In genomic region chr15:68806220-68807105, GRCh38 we compare ENCODE assay signal across 12 cellular contexts. TPM values are rescaled to one million over a fixed set of nuclear protein-coding genes. Genes with fewer than 3 reads are reported as not detected.
DNase-seq lines count a peak whose midpoint lies in the region; ATAC-seq and TF ChIP-seq lines count a peak whose summit lies in the region.
"Had no signal": no experiment of that assay in that cellular context is flagged by ENCODE, and none has a peak within 500 bp of the region (broad histone marks: within the 10 kb centered on the region; RNA-seq: fewer than 3 reads in every experiment).

No MANE protein-coding gene starts in this region.

- H3K4me3 ChIP-seq in lung (no peak overlapping the region), skeletal muscle tissue (ENCODE audit: low read length in 3 of 3) (no peak overlapping the region)
- H3K4me3 ChIP-seq: gastroesophageal sphincter, stomach had no signal

- DNase-seq in H9 = no peak
- DNase-seq in lung (ENCODE audit: low spot score) = no peak
- DNase-seq in NCI-H524 (lab: John Stamatoyannopoulos, UW) = no peak
- DNase-seq in DMS 273 (lab: John Stamatoyannopoulos, UW; ENCODE audit: unreplicated experiment) = no peak
- DNase-seq in NCI-H2081 treated with DMSO at 0.1 percent for 48 hours (lab: John Stamatoyannopoulos, UW) = no peak
- DNase-seq: activated T-cell treated with anti-CD3 and anti-CD28 coated beads, Interleukin-2, amount 50 U/mL, for 72 hours; NCI-H146; stomach had no signal

- no peak overlapping the region for H2BK12ac ChIP-seq in H9 (ENCODE audit: insufficient read length, low read depth, low read length)

- H2BK15ac ChIP-seq in H9 (ENCODE audit: low read depth, low read length) = no peak overlapping the region

- H3K23ac ChIP-seq in H9 (ENCODE audit: insufficient read length, low read depth, low read length) = no peak overlapping the region

- no peak overlapping the region for H4K91ac ChIP-seq in H9 (ENCODE audit: insufficient read length, low read depth, low read length)

- no peak overlapping the region for H3K14ac ChIP-seq in H9 (ENCODE audit: insufficient read depth, low read length)

- no peak overlapping the region for H3K4ac ChIP-seq in H9 (ENCODE audit: low read depth, low read length)

- peaks cover 11 to 38% (median 13%) of the 10 kb centered on the region in 3 experiments; a peak in 6 of 7 replicates for H3K36me3 Mint-ChIP-seq in H9 (ENCODE audit: insufficient read depth in 1 of 3, low read depth in 3 of 3)
- peaks cover 71% of the 10 kb centered on the region for H3K36me3 Mint-ChIP-seq in dendritic cell treated with granulocyte-macrophage colony-stimulating factor and Interleukin-4, amounts not matched to agents 40 ng/mL and 50 ng/mL, for 4 days (ENCODE audit: low read depth)

- H2AK5ac ChIP-seq in H9 (ENCODE audit: insufficient read length, low read length) = no peak overlapping the region

- peaks cover 62% of the 10 kb centered on the region; the same call in 1 of the 2 replicates for H3K79me2 ChIP-seq in H9 (ENCODE audit: insufficient read depth, low read length)

- peaks cover 3% of the 10 kb centered on the region for H4K20me1 ChIP-seq in H9 (ENCODE audit: control insufficient read depth, insufficient read depth, insufficient read length)

- H3K18ac ChIP-seq in H9 (ENCODE audit: insufficient read length, low read depth, low read length) = no peak overlapping the region

- H3K27ac Mint-ChIP-seq in H9 = peak overlapping the region in 2 of 3 experiments; percentile 50 to 92; a peak in 3 of 7 replicates
- peak overlapping the region; percentile 9 for H3K27ac Mint-ChIP-seq in dendritic cell treated with granulocyte-macrophage colony-stimulating factor and Interleukin-4, amounts not matched to agents 40 ng/mL and 50 ng/mL, for 4 days
- H3K27ac Mint-ChIP-seq: activated T-cell treated with anti-CD3 and anti-CD28 coated beads, Interleukin-2, amount 50 U/mL, for 72 hours had no signal

- H3K56ac ChIP-seq in H9 (ENCODE audit: insufficient read length, low read depth, low read length) = no peak overlapping the region

- intact Hi-C loops in dendritic cell treated with granulocyte-macrophage colony-stimulating factor and Interleukin-4, amounts not matched to agents 40 ng/mL and 50 ng/mL, for 4 days (cut with micrococcal nuclease) = no loop called here

- H3K9me3 Mint-ChIP-seq in H9 = no peaks in the 10 kb centered on the region
- H3K9me3 Mint-ChIP-seq in dendritic cell treated with granulocyte-macrophage colony-stimulating factor and Interleukin-4, amounts not matched to agents 40 ng/mL and 50 ng/mL, for 4 days = no peaks in the 10 kb centered on the region
- H3K9me3 Mint-ChIP-seq: activated T-cell treated with anti-CD3 and anti-CD28 coated beads, Interleukin-2, amount 50 U/mL, for 72 hours had no signal

- no peak overlapping the region for H4K8ac ChIP-seq in H9 (replicated peaks; ENCODE audit: insufficient read length, low read depth, low read length)

- no peak overlapping the region for H3K9ac ChIP-seq in H9 (ENCODE audit: extremely low read depth, insufficient read length, low read length)
- peak overlapping the region in 2 of 3 donors; percentile 8 to 48 for H3K9ac ChIP-seq in skeletal muscle tissue (ENCODE audit: low read depth in 1 of 3, low read length in 3 of 3)

- H3K27me3 Mint-ChIP-seq in H9 (ENCODE audit: low read depth) = no peaks in the 10 kb centered on the region
- no peaks in the 10 kb centered on the region for H3K27me3 Mint-ChIP-seq in dendritic cell treated with granulocyte-macrophage colony-stimulating factor and Interleukin-4, amounts not matched to agents 40 ng/mL and 50 ng/mL, for 4 days

- peaks cover 41 to 52% of the 10 kb centered on the region in 2 experiments for H3K4me1 Mint-ChIP-seq in H9
- H3K4me1 Mint-ChIP-seq in dendritic cell treated with granulocyte-macrophage colony-stimulating factor and Interleukin-4, amounts not matched to agents 40 ng/mL and 50 ng/mL, for 4 days (ENCODE audit: low read depth) = peaks cover 97% of the 10 kb centered on the region

- H3K36me3 ChIP-seq in lung (ENCODE audit: control insufficient read depth in 2 of 2, insufficient read depth in 2 of 2, low read length in 2 of 2) (peaks cover 0 to 1% of the 10 kb centered on the region in 2 donors), skeletal muscle tissue (ENCODE audit: control insufficient read depth in 3 of 3, insufficient read depth in 3 of 3, low read length in 3 of 3) (peaks cover 0 to 4% (median 0%) of the 10 kb centered on the region in 3 donors)

- H3K4me2 ChIP-seq in H9 (ENCODE audit: insufficient read depth, insufficient read length, low read length) = no peak overlapping the region

- H3K79me1 ChIP-seq in H9 (ENCODE audit: insufficient read depth, low read depth, low read length, poor library complexity, severe bottlenecking) = peaks cover 42% of the 10 kb centered on the region

- H3K9me3 ChIP-seq in H9 (ENCODE audit: control insufficient read depth, low read depth, low read length) = no peaks in the 10 kb centered on the region
- H3K9me3 ChIP-seq in lung (ENCODE audit: control insufficient read depth in 2 of 2, insufficient read depth in 1 of 2, low read length in 1 of 2) = no peaks in the 10 kb centered on the region
- no peaks in the 10 kb centered on the region for H3K9me3 ChIP-seq in skeletal muscle tissue (ENCODE audit: control insufficient read depth in 3 of 3, low read length in 3 of 3)
- H3K9me3 ChIP-seq: gastroesophageal sphincter, stomach had no signal

- no peak overlapping the region for H2BK120ac ChIP-seq in H9 (ENCODE audit: low read depth, low read length, poor library complexity, severe bottlenecking)

- H2AFZ ChIP-seq in H9 (ENCODE audit: low read length) = no peak overlapping the region

- H3K23me2 ChIP-seq in H9 (ENCODE audit: insufficient read length, low read depth, low read length, poor library complexity, severe bottlenecking) = no peaks in the 10 kb centered on the region

- no peak overlapping the region for H2BK5ac ChIP-seq in H9 (ENCODE audit: insufficient read length, low read length)

- H3K4me3 Mint-ChIP-seq in H9 = peak overlapping the region in 1 of 2 experiments; percentile 43; a peak in 1 of 5 replicates
- no peak overlapping the region for H3K4me3 Mint-ChIP-seq in dendritic cell treated with granulocyte-macrophage colony-stimulating factor and Interleukin-4, amounts not matched to agents 40 ng/mL and 50 ng/mL, for 4 days
- H3K4me3 Mint-ChIP-seq: activated T-cell treated with anti-CD3 and anti-CD28 coated beads, Interleukin-2, amount 50 U/mL, for 72 hours had no signal

- TF ChIP-seq CTCF in H9 (conservative IDR thresholded peaks at IDR 0.05) = no peak
- no peak for TF ChIP-seq CTCF in lung (IDR thresholded peaks at IDR 0.05; ENCODE audit: control extremely low read depth, extremely low read depth)

- whole genome bisulfite sequencing in H9 (ENCODE audit: extremely low coverage, insufficient read length, low lambda C conversion rate) = no CpG with 5 or more reads among the region's 11 CpGs
- 69 to 82% methylated on average over 11 of the region's 11 CpGs for WGBS in lung, 2 donors

- no peak overlapping the region for H2BK20ac ChIP-seq in H9 (ENCODE audit: low read depth, low read length, poor library complexity, severe bottlenecking)

- peak; percentile 2 for ATAC-seq in lung (ENCODE audit: insufficient read depth, low FRiP score)
- ATAC-seq in HG02759 (IDR thresholded peaks at IDR 0.05; ENCODE audit: unreplicated experiment) = no peak
- ATAC-seq: activated T-cell treated with anti-CD3 and anti-CD28 coated beads, Interleukin-2, amount 50 U/mL, for 72 hours; gastroesophageal sphincter had no signal

- H3K27ac ChIP-seq in H9 (ENCODE audit: insufficient read length, low read depth, low read length) = no peak overlapping the region
- H3K27ac ChIP-seq in lung (ENCODE audit: low read depth in 1 of 2, low read length in 1 of 2) = peak overlapping the region in 1 of 2 donors; percentile 26
- H3K27ac ChIP-seq in skeletal muscle tissue (ENCODE audit: low read depth, low read length) = no peak overlapping the region
- H3K27ac ChIP-seq: gastroesophageal sphincter, stomach had no signal

- no peak overlapping the region for H4K5ac ChIP-seq in H9 (ENCODE audit: insufficient read length, low read depth, low read length)

- H3K4me1 ChIP-seq in H9 (ENCODE audit: insufficient read depth, low read length) (peaks cover 3% of the 10 kb centered on the region; the same call in 1 of the 2 replicates), lung (ENCODE audit: control insufficient read depth in 2 of 2, insufficient read depth in 2 of 2, low read length in 2 of 2) (peaks cover 19 to 39% of the 10 kb centered on the region in 2 donors), skeletal muscle tissue (ENCODE audit: control insufficient read depth in 3 of 3, insufficient read depth in 3 of 3, low read length in 3 of 3) (peaks cover 27 to 64% (median 43%) of the 10 kb centered on the region in 3 donors)

- H3K27me3 ChIP-seq in H9 (ENCODE audit: insufficient read depth, low read length) (no peaks in the 10 kb centered on the region), lung (ENCODE audit: control insufficient read depth, insufficient read depth) (no peaks in the 10 kb centered on the region), skeletal muscle tissue (ENCODE audit: control insufficient read depth in 3 of 3, insufficient read depth in 3 of 3, low read length in 3 of 3) (no peaks in the 10 kb centered on the region)
- H3K27me3 ChIP-seq: gastroesophageal sphincter, stomach had no signal

- no peak overlapping the region for H3T11ph ChIP-seq in H9 (ENCODE audit: low read length)

RNA-seq across cellular contexts. Expression of gene ANP32A, which starts 14.2 kb away (rescaled TPM):
- total RNA-seq in H9 (2021) (318 and 322 TPM in 2 replicates), lung (100 to 1,000 TPM; 105 to 197 TPM), skeletal muscle tissue (65.2 TPM)
- 100 to 1,000 TPM; 109 to 117 TPM for polyA plus RNA-seq in lung
